18 cellular contexts compared by ENCODE assay signal in genomic region chr4:147453561-147454141, GRCh38. TPM values are rescaled to one million over a fixed set of nuclear protein-coding genes. Genes with fewer than 3 reads are reported as not detected.
DNase-seq lines count a peak whose midpoint lies in the region; ATAC-seq and TF ChIP-seq lines count a peak whose summit lies in the region.
"Had no signal": no experiment of that assay in that cellular context is flagged by ENCODE, and none has a peak within 500 bp of the region (broad histone marks: within the 10 kb centered on the region; RNA-seq: fewer than 3 reads in every experiment).

No MANE protein-coding gene starts in this region.

- H3K4me3 ChIP-seq in uterus (no peak overlapping the region), thyroid gland (replicated peaks in 1 of 3) (no peak overlapping the region)
- H3K4me3 ChIP-seq in CD4-positive, alpha-beta memory T cell (ENCODE audit: low read length in 2 of 2), result no peak overlapping the region
- H3K4me3 ChIP-seq: BLaER1, body of pancreas had no signal

- no peaks in the 10 kb centered on the region for H3K36me3 Mint-ChIP-seq in H9 (ENCODE audit: insufficient read depth in 1 of 3, low read depth in 3 of 3)
- H3K36me3 Mint-ChIP-seq in neural crest cell (ENCODE audit: low read depth), result no peaks in the 10 kb centered on the region
- H3K36me3 Mint-ChIP-seq in CD4-positive, alpha-beta memory T cell, result no peaks in the 10 kb centered on the region
- H3K36me3 Mint-ChIP-seq: activated CD8-positive, alpha-beta memory T cell treated with anti-CD3 and anti-CD28 coated beads, Interleukin-2, amount 10 ng/mL, durations not matched to agents 7 days and 5 days had no signal

- H3K27me3 Mint-ChIP-seq in H9 (ENCODE audit: low read depth) (no peaks in the 10 kb centered on the region), neural crest cell (ENCODE audit: low read depth) (no peaks in the 10 kb centered on the region)
- no peaks in the 10 kb centered on the region for H3K27me3 Mint-ChIP-seq in CD4-positive, alpha-beta memory T cell
- H3K27me3 Mint-ChIP-seq: activated CD8-positive, alpha-beta memory T cell treated with anti-CD3 and anti-CD28 coated beads, Interleukin-2, amount 10 ng/mL, durations not matched to agents 7 days and 5 days; effector memory CD8-positive, alpha-beta T cell; stimulated activated naive CD8-positive, alpha-beta T cell treated with anti-CD3 and anti-CD28 coated beads, Interleukin-15, Interleukin-2, amounts not matched to agents 100 ng/mL and 50 ng/mL, for 24 hours had no signal

- POLR2A ChIA-PET in RWPE1 (lab: Yijun Ruan, JAX; ENCODE audit: low non-redundant PET), result no interaction called here
- POLR2A ChIA-PET in CD4-positive, alpha-beta memory T cell (lab: Charles Lee; ENCODE audit: partially characterized antibody), result no interaction called here

- H3K56ac ChIP-seq in H9 (ENCODE audit: insufficient read length, low read depth, low read length), result no peak overlapping the region

- no peaks in the 10 kb centered on the region for H4K20me1 ChIP-seq in H9 (ENCODE audit: control insufficient read depth, insufficient read depth, insufficient read length)
- H4K20me1 ChIP-seq: BLaER1 had no signal

- no peaks in the 10 kb centered on the region for H3K79me1 ChIP-seq in H9 (ENCODE audit: insufficient read depth, low read depth, low read length, poor library complexity, severe bottlenecking)

- H4K8ac ChIP-seq in H9 (replicated peaks; ENCODE audit: insufficient read length, low read depth, low read length), result no peak overlapping the region

- intact Hi-C loops in uterus (cut with DNase I; ENCODE audit: low total_unique reads) (no loop called here), thyroid gland (cut with DNase I) (no loop called here)
- intact Hi-C loops in CD4-positive, alpha-beta memory T cell (cut with micrococcal nuclease), result no loop called here

- TF ChIP-seq CTCF in H9 (conservative IDR thresholded peaks at IDR 0.05) (no peak), RWPE1 (conservative IDR thresholded peaks at IDR 0.05; ENCODE audit: low read depth) (no peak), neural crest cell (conservative IDR thresholded peaks at IDR 0.05) (no peak), uterus (IDR thresholded peaks at IDR 0.05) (no peak), thyroid gland (IDR thresholded peaks at IDR 0.05) (no peak)

- CTCF ChIA-PET in RWPE1 (lab: Yijun Ruan, JAX), result interaction anchor here (0.7 kb wide), 1 partner anchor 35 kb away, joined by 5 read pairs; no protein-coding TSS in a partner anchor
- CTCF ChIA-PET in CD4-positive, alpha-beta memory T cell (lab: Charles Lee; ENCODE audit: partially characterized antibody), result no interaction called here

- H3K4me1 Mint-ChIP-seq in H9 (no peaks in the 10 kb centered on the region), neural crest cell (peaks cover 5% of the 10 kb centered on the region)
- no peaks in the 10 kb centered on the region for H3K4me1 Mint-ChIP-seq in CD4-positive, alpha-beta memory T cell
- H3K4me1 Mint-ChIP-seq: activated CD8-positive, alpha-beta memory T cell treated with anti-CD3 and anti-CD28 coated beads, Interleukin-2, amount 10 ng/mL, durations not matched to agents 7 days and 5 days had no signal

- H3K36me3 ChIP-seq in uterus (no peaks in the 10 kb centered on the region), thyroid gland (no peaks in the 10 kb centered on the region)
- no peaks in the 10 kb centered on the region for H3K36me3 ChIP-seq in CD4-positive, alpha-beta memory T cell (ENCODE audit: insufficient read depth, low read length)
- H3K36me3 ChIP-seq: BLaER1 had no signal

- no peak overlapping the region for H3T11ph ChIP-seq in H9 (ENCODE audit: low read length)

- no peak overlapping the region for H4K5ac ChIP-seq in H9 (ENCODE audit: insufficient read length, low read depth, low read length)

- no peak overlapping the region for H3K4ac ChIP-seq in H9 (ENCODE audit: low read depth, low read length)

- H3K9me3 ChIP-seq in H9 (ENCODE audit: control insufficient read depth, low read depth, low read length) (no peaks in the 10 kb centered on the region), uterus (no peaks in the 10 kb centered on the region), thyroid gland (no peaks in the 10 kb centered on the region)
- no peaks in the 10 kb centered on the region for H3K9me3 ChIP-seq in CD4-positive, alpha-beta memory T cell (ENCODE audit: control insufficient read depth in 1 of 2, low read length in 2 of 2)
- H3K9me3 ChIP-seq: BLaER1, body of pancreas had no signal

- no peak overlapping the region for H4K91ac ChIP-seq in H9 (ENCODE audit: insufficient read length, low read depth, low read length)

- H3K23ac ChIP-seq in H9 (ENCODE audit: insufficient read length, low read depth, low read length), result no peak overlapping the region

- H3K79me2 ChIP-seq in H9 (ENCODE audit: insufficient read depth, low read length), result no peaks in the 10 kb centered on the region

- H3K4me3 Mint-ChIP-seq in H9, result no peak overlapping the region; a peak in 1 of 5 replicates
- no peak overlapping the region for H3K4me3 Mint-ChIP-seq in neural crest cell
- no peak overlapping the region for H3K4me3 Mint-ChIP-seq in CD4-positive, alpha-beta memory T cell
- H3K4me3 Mint-ChIP-seq: activated CD8-positive, alpha-beta memory T cell treated with anti-CD3 and anti-CD28 coated beads, Interleukin-2, amount 10 ng/mL, durations not matched to agents 7 days and 5 days; effector memory CD8-positive, alpha-beta T cell; stimulated activated naive CD8-positive, alpha-beta T cell treated with anti-CD3 and anti-CD28 coated beads, Interleukin-15, Interleukin-2, amounts not matched to agents 100 ng/mL and 50 ng/mL, for 24 hours had no signal

- no peak overlapping the region for H2BK15ac ChIP-seq in H9 (ENCODE audit: low read depth, low read length)

- no peak overlapping the region for H2BK20ac ChIP-seq in H9 (ENCODE audit: low read depth, low read length, poor library complexity, severe bottlenecking)

- no peak overlapping the region for H3K9ac ChIP-seq in H9 (ENCODE audit: extremely low read depth, insufficient read length, low read length)
- H3K9ac ChIP-seq: BLaER1 had no signal

- H3K27ac Mint-ChIP-seq in H9 (peak overlapping the region in 1 of 3 experiments; percentile 1; a peak in 2 of 7 replicates), neural crest cell (ENCODE audit: unreplicated experiment) (peak overlapping the region; percentile 5)
- H3K27ac Mint-ChIP-seq in CD4-positive, alpha-beta memory T cell, result no peak overlapping the region
- H3K27ac Mint-ChIP-seq: activated CD8-positive, alpha-beta memory T cell treated with anti-CD3 and anti-CD28 coated beads, Interleukin-2, amount 10 ng/mL, durations not matched to agents 7 days and 5 days; effector memory CD8-positive, alpha-beta T cell; stimulated activated naive CD8-positive, alpha-beta T cell treated with anti-CD3 and anti-CD28 coated beads, Interleukin-15, Interleukin-2, amounts not matched to agents 100 ng/mL and 50 ng/mL, for 24 hours had no signal

- H3K9me3 Mint-ChIP-seq in H9 (peaks cover 0 to 5% of the 10 kb centered on the region in 2 experiments; a peak in 3 of 5 replicates), neural crest cell (peaks cover 3% of the 10 kb centered on the region)
- H3K9me3 Mint-ChIP-seq in CD4-positive, alpha-beta memory T cell, result peaks cover 0 to 4% (median 0%) of the 10 kb centered on the region in 8 donors
- H3K9me3 Mint-ChIP-seq: effector memory CD8-positive, alpha-beta T cell; stimulated activated naive CD8-positive, alpha-beta T cell treated with anti-CD3 and anti-CD28 coated beads, Interleukin-15, Interleukin-2, amounts not matched to agents 100 ng/mL and 50 ng/mL, for 24 hours had no signal

- no peaks in the 10 kb centered on the region for H3K27me3 ChIP-seq in H9 (ENCODE audit: insufficient read depth, low read length)
- H3K27me3 ChIP-seq in uterus, result no peaks in the 10 kb centered on the region
- H3K27me3 ChIP-seq in thyroid gland, result no peaks in the 10 kb centered on the region
- H3K27me3 ChIP-seq in CD4-positive, alpha-beta memory T cell (ENCODE audit: insufficient read depth, low read length), result no peaks in the 10 kb centered on the region
- H3K27me3 ChIP-seq: BLaER1, body of pancreas had no signal

- WGBS in H9 (ENCODE audit: extremely low coverage, insufficient read length, low lambda C conversion rate), result no CpG with 5 or more reads among the region's 2 CpGs
- 67 to 79% methylated on average over 2 of the region's 2 CpGs for WGBS in thyroid gland, 2 donors

- H3K27ac ChIP-seq in H9 (ENCODE audit: insufficient read length, low read depth, low read length), result no peak overlapping the region
- no peak overlapping the region for H3K27ac ChIP-seq in RWPE1
- no peak overlapping the region for H3K27ac ChIP-seq in uterus
- H3K27ac ChIP-seq in thyroid gland, result no peak overlapping the region
- H3K27ac ChIP-seq in CD4-positive, alpha-beta memory T cell (ENCODE audit: low read depth, low read length), result no peak overlapping the region
- H3K27ac ChIP-seq: BLaER1, body of pancreas had no signal

- H2AK5ac ChIP-seq in H9 (ENCODE audit: insufficient read length, low read length), result no peak overlapping the region

- no peaks in the 10 kb centered on the region for H3K23me2 ChIP-seq in H9 (ENCODE audit: insufficient read length, low read depth, low read length, poor library complexity, severe bottlenecking)

- no peak overlapping the region for H2BK5ac ChIP-seq in H9 (ENCODE audit: insufficient read length, low read length)

- no peak for DNase-seq in H9
- DNase-seq in RWPE1 (ENCODE audit: low spot score), result peak; percentile 7
- no peak for DNase-seq in neural crest cell (ENCODE audit: low read depth, low spot score)
- no peak for DNase-seq in uterus
- no peak for DNase-seq in thyroid gland
- DNase-seq in CD4-positive, alpha-beta memory T cell, result no peak
- DNase-seq: activated CD8-positive, alpha-beta memory T cell treated with anti-CD3 and anti-CD28 coated beads, Interleukin-2, amount 10 ng/mL, durations not matched to agents 7 days and 5 days; body of pancreas; effector memory CD8-positive, alpha-beta T cell; KG1; NCI-H1694 treated with DMSO at 0.1 percent for 48 hours; NCI-H526 had no signal

- H3K4me2 ChIP-seq in H9 (ENCODE audit: insufficient read depth, insufficient read length, low read length), result no peak overlapping the region
- H3K4me2 ChIP-seq: BLaER1 had no signal

- TF ChIP-seq POLR2A in uterus (IDR thresholded peaks at IDR 0.05), result no peak
- no peak for TF ChIP-seq POLR2A in thyroid gland (IDR thresholded peaks at IDR 0.05)

- peak overlapping the region; percentile 16 for H3K18ac ChIP-seq in H9 (ENCODE audit: insufficient read length, low read depth, low read length)

- H2BK12ac ChIP-seq in H9 (ENCODE audit: insufficient read length, low read depth, low read length), result peak overlapping the region; percentile 50

- H3K4me1 ChIP-seq in H9 (ENCODE audit: insufficient read depth, low read length) (no peaks in the 10 kb centered on the region), uterus (no peaks in the 10 kb centered on the region), thyroid gland (no peaks in the 10 kb centered on the region)
- no peaks in the 10 kb centered on the region for H3K4me1 ChIP-seq in CD4-positive, alpha-beta memory T cell (ENCODE audit: insufficient read depth, low read length)
- H3K4me1 ChIP-seq: body of pancreas had no signal

- peak; percentile 66 for ATAC-seq in esophagus mucosa
- ATAC-seq in GM19023 (IDR thresholded peaks at IDR 0.05; ENCODE audit: unreplicated experiment), result no peak
- ATAC-seq: activated CD8-positive, alpha-beta memory T cell treated with anti-CD3 and anti-CD28 coated beads, Interleukin-2, amount 10 ng/mL, durations not matched to agents 7 days and 5 days; body of pancreas; effector memory CD8-positive, alpha-beta T cell; Panc1 had no signal

- H3K14ac ChIP-seq in H9 (ENCODE audit: insufficient read depth, low read length), result no peak overlapping the region

- peak overlapping the region; percentile 48 for H2AFZ ChIP-seq in H9 (ENCODE audit: low read length)

- H2BK120ac ChIP-seq in H9 (ENCODE audit: low read depth, low read length, poor library complexity, severe bottlenecking), result no peak overlapping the region

RNA-seq across cellular contexts. Expression of gene EDNRA, which starts 27.2 kb away (rescaled TPM):
- total RNA-seq in H9 (2021) (0.75 and 1.6 TPM in 2 replicates), esophagus mucosa (5.5 TPM), neural crest cell (5.8 and 6.9 TPM in 2 replicates), uterus (100 to 1,000 TPM in 1 of 4 donors, 10 to 100 TPM in 2, 1 to 10 TPM in 1; 9.7 to 206 (median 42.0) TPM), thyroid gland (1 to 10 TPM; 5.9 to 7.7 (median 6.8) TPM)
- not detected for total RNA-seq in CD4-positive, alpha-beta memory T cell
- polyA plus RNA-seq in CD4-positive, alpha-beta memory T cell, result not detected
- total RNA-seq: activated CD8-positive, alpha-beta memory T cell treated with anti-CD3 and anti-CD28 coated beads, Interleukin-2, amount 10 ng/mL, durations not matched to agents 7 days and 5 days; T-helper 1 cell treated with Interleukin-12 subunit alpha and Interleukin-12 subunit beta and Interleukin-4 antibody, amounts not matched to agents 30 ng/mL and 1 ng/mL, for 36 hours had no signal
